ENCODE assay signal across 7 cellular contexts in the genomic region with DNA sequence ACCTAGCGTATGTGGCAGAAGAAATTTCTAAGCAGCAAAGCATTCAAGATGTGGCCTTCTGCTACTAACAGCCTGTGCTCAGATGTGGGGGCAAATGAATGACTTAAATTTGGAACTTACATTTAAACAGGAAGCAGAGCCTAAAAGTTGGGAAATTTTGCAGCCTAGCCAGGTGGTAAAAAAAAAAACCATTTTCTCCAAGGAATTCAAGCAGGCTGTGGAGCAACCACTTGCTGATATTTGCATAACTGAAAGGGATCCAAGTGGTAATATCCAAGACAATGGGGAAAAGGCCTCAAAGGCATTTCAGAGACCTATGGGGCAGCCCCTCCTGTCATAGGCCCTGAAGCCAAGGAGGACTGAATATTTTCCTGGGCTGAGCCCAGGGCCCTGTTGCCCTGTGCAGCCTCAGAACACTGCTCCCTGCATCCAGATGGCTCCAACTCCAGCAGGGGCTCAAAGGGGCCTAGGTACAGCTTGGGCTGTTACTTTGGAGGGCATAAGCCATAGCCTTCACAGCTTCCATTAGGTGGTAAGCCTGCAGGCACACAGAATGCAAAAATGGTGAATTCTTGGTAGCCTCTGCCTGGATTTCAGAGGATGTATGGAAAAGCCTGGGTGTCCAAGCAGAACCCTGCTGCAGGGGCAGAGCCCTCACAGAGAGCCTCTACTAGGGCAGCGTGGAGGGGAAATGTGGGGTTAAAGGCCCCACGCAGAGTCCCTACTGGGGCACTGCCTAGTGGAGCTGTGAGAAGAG. TPM values are rescaled to one million over a fixed set of nuclear protein-coding genes. Genes with fewer than 3 reads are reported as not detected.
DNase-seq lines count a peak whose midpoint lies in the region; ATAC-seq and TF ChIP-seq lines count a peak whose summit lies in the region.
"Not testable (repeated sequence)": the region's sequence is repeated elsewhere in the genome, so short reads cannot be mapped to it uniquely, and the experiment has no call there.

No MANE protein-coding gene starts in this region.

- H3K27ac ChIP-seq in DND-41 (ENCODE audit: low read length): not testable (repeated sequence)
- H3K27ac ChIP-seq in HUES64 (ENCODE audit: low read depth, low read length): peak overlapping the region; percentile 95

- not testable (repeated sequence) for H3K36me3 ChIP-seq in DND-41 (ENCODE audit: insufficient read depth, low read length); HUES64 (ENCODE audit: insufficient read depth, low read length)

- WGBS in HUES64: 81% methylated on average over 2 of the region's 3 CpGs

- not testable (repeated sequence) for H3K27ac Mint-ChIP-seq in WTC11; chondrocyte (ENCODE audit: unreplicated experiment); stimulated activated memory B cell treated with anti-CD40 and anti-IgM and Interleukin-4, amounts not matched to agents 10 μg/mL and 1 μg/mL and 100 μg/mL, for 72 hours

- ATAC-seq in DND-41 (ENCODE audit: insufficient read depth, low read depth): 0 out of 3 replicates have a peak, but pooled peaks have one; percentile 29
- peak; percentile 99 for ATAC-seq in WTC11
- ATAC-seq in Right ventricle myocardium inferior: peak; percentile 42
- ATAC-seq in stimulated activated memory B cell treated with anti-CD40 and anti-IgM and Interleukin-4, amounts not matched to agents 10 μg/mL and 1 μg/mL and 100 μg/mL, for 72 hours: peak; percentile 36

- H3K4me2 ChIP-seq in DND-41 (ENCODE audit: insufficient read depth, low read length): not testable (repeated sequence)

- H3K4me1 ChIP-seq in DND-41 (ENCODE audit: insufficient read depth, low read length); HUES64 (ENCODE audit: insufficient read depth, low read length): not testable (repeated sequence)

- not testable (repeated sequence) for H2AFZ ChIP-seq in DND-41 (ENCODE audit: low read depth, low read length)

- intact Hi-C loops in Right ventricle myocardium inferior (cut with DNase I): not testable (repeated sequence)

- peaks cover 10% of the 10 kb centered on the region for H3K9me3 Mint-ChIP-seq in WTC11
- H3K9me3 Mint-ChIP-seq in chondrocyte (ENCODE audit: low read depth); stimulated activated memory B cell treated with anti-CD40 and anti-IgM and Interleukin-4, amounts not matched to agents 10 μg/mL and 1 μg/mL and 100 μg/mL, for 72 hours: not testable (repeated sequence)

- H3K4me3 Mint-ChIP-seq in WTC11; chondrocyte (ENCODE audit: unreplicated experiment); stimulated activated memory B cell treated with anti-CD40 and anti-IgM and Interleukin-4, amounts not matched to agents 10 μg/mL and 1 μg/mL and 100 μg/mL, for 72 hours: not testable (repeated sequence)

- not testable (repeated sequence) for H3K27me3 Mint-ChIP-seq in WTC11 (ENCODE audit: low read depth); chondrocyte (ENCODE audit: low read depth); stimulated activated memory B cell treated with anti-CD40 and anti-IgM and Interleukin-4, amounts not matched to agents 10 μg/mL and 1 μg/mL and 100 μg/mL, for 72 hours

- not testable (repeated sequence) for H3K27me3 ChIP-seq in DND-41 (ENCODE audit: insufficient read depth, low read length, poor library complexity); HUES64 (ENCODE audit: insufficient read depth, low read length)

- H3K4me3 ChIP-seq in DND-41 (ENCODE audit: low read depth in 1 of 2, low read length in 2 of 2); HUES64 (ENCODE audit: low read length): not testable (repeated sequence)

- not testable (repeated sequence) for H3K4me1 Mint-ChIP-seq in WTC11; chondrocyte (ENCODE audit: low read depth); stimulated activated memory B cell treated with anti-CD40 and anti-IgM and Interleukin-4, amounts not matched to agents 10 μg/mL and 1 μg/mL and 100 μg/mL, for 72 hours

- H3K9ac ChIP-seq in DND-41 (ENCODE audit: low read depth, low read length): not testable (repeated sequence)
- peak overlapping the region; percentile 58; the same call in 1 of the 2 replicates for H3K9ac ChIP-seq in HUES64 (ENCODE audit: low read depth, low read length)

- H4K20me1 ChIP-seq in DND-41 (ENCODE audit: insufficient read depth, low read length): not testable (repeated sequence)

- not testable (repeated sequence) for H3K9me3 ChIP-seq in DND-41 (ENCODE audit: insufficient read depth, low read length, severe bottlenecking); HUES64 (ENCODE audit: insufficient read depth, low read depth, low read length)

- POLR2A ChIA-PET in WTC11 (lab: Charles Lee): not testable (repeated sequence)

- not testable (repeated sequence) for DNase-seq in DND-41; Right ventricle myocardium inferior (ENCODE audit: missing footprints)
- DNase-seq in WTC11 (ENCODE audit: low spot score): peak; percentile 40
- peak; percentile 21 for DNase-seq in chondrocyte (ENCODE audit: low spot score)
- peak; percentile 21 for DNase-seq in islet precursor cell

- CTCF ChIA-PET in WTC11 (lab: Charles Lee): not testable (repeated sequence)

- not testable (repeated sequence) for H3K79me2 ChIP-seq in DND-41 (ENCODE audit: insufficient read depth, low read length)

- not testable (repeated sequence) for TF ChIP-seq CTCF in DND-41 (IDR thresholded peaks at IDR 0.05; ENCODE audit: borderline replicate concordance, extremely low read depth, low read length, poor library complexity, severe bottlenecking); WTC11 (IDR thresholded peaks at IDR 0.05); chondrocyte (IDR thresholded peaks at IDR 0.05)

- H3K36me3 Mint-ChIP-seq in WTC11; chondrocyte (ENCODE audit: low read depth): not testable (repeated sequence)
- peaks cover 19% of the 10 kb centered on the region for H3K36me3 Mint-ChIP-seq in stimulated activated memory B cell treated with anti-CD40 and anti-IgM and Interleukin-4, amounts not matched to agents 10 μg/mL and 1 μg/mL and 100 μg/mL, for 72 hours

RNA-seq across cellular contexts. Expression of gene GTF2H2, which starts 29.9 kb away (rescaled TPM):
- polyA plus RNA-seq in HUES64 (2013, experiment 1 of 2): 31.1 TPM
- 31.9 TPM for polyA plus RNA-seq in HUES64 (2013, experiment 2 of 2)
- total RNA-seq in WTC11 (2021): 30.1 to 38.9 TPM (median 34.9 TPM) in 3 replicates
- total RNA-seq in chondrocyte: 16.8 to 30.4 TPM (median 18.8 TPM) in 3 replicates
- 12.4 TPM for total RNA-seq in Right ventricle myocardium inferior

Comparison
In these comparisons a context has a peak if more than half of its experiments do, and no peak if none do; other contexts are left out.
1. ATAC-seq: peak in every context shown above with its lines; median percentile 99 in WTC11; 42 in Right ventricle myocardium inferior; 36 in stimulated activated memory B cell treated with anti-CD40 and anti-IgM and Interleukin-4, amounts not matched to agents 10 μg/mL and 1 μg/mL and 100 μg/mL, for 72 hours; 29 in DND-41.